In genomic region chr22:44998296-44998695, GRCh38 we compare ENCODE assay signal across 8 cellular contexts. TPM values are rescaled to one million over a fixed set of nuclear protein-coding genes. Genes with fewer than 3 reads are reported as not detected.
"Had no signal": no experiment of that assay in that cellular context is flagged by ENCODE, and none has a peak within 500 bp of the region (broad histone marks: within the 10 kb centered on the region; RNA-seq: fewer than 3 reads in every experiment).

No MANE protein-coding gene starts in this region.

- H3K4me1 Mint-ChIP-seq: IgD-negative memory B cell had no signal

- H3K27ac ChIP-seq: GM23248, HL-60 had no signal

- H2AFZ ChIP-seq: GM23248 had no signal

- H3K4me3 Mint-ChIP-seq: HFFc6, IgD-negative memory B cell had no signal

- H3K27ac Mint-ChIP-seq: HFFc6, IgD-negative memory B cell had no signal

- ATAC-seq: HCT116, HepG2 had no signal

- H3K4me1 ChIP-seq: HAP-1 had no signal

- H3K9me3 Mint-ChIP-seq: HFFc6 had no signal

- H3K9me3 ChIP-seq: HAP-1 had no signal

- DNase-seq: GM23248, HFFc6, KBM-7 had no signal

- H3K4me3 ChIP-seq: GM23248, HAP-1 had no signal

RNA-seq across cellular contexts. Expression of gene PHF21B, which starts 11.5 kb away (rescaled TPM):
- total RNA-seq: GM23248, HepG2, HFFc6 had no signal
- polyA plus RNA-seq: GM23248, HepG2, IgD-negative memory B cell had no signal
